26 cellular contexts compared by ENCODE assay signal in the genomic region with DNA sequence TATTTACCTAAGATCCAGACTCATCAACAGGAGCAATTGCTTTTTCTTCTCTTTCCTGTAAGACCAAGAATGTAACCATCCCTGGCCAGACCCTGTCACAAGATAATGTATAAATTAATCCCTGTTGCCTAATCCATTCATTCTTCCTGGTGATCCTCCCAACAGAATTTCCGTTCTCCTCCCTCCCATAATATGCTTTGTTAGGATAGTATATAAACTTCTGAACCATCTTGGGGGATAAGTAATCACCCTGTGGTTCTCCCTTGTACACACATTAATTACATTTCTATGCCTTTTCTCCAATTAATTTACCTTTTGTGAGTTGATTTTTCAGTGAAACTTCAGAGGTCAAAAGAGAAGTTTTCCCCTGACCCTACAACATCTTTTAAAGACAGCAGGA.
"Had no signal": no experiment of that assay in that cellular context is flagged by ENCODE, and none has a peak within 500 bp of the region (broad histone marks: within the 10 kb centered on the region; RNA-seq: fewer than 3 reads in every experiment).

No MANE protein-coding gene starts in this region.

- H3K27ac Mint-ChIP-seq: dendritic cell treated with granulocyte-macrophage colony-stimulating factor and Interleukin-4, amounts not matched to agents 40 ng/mL and 50 ng/mL, for 4 days; effector memory CD8-positive, alpha-beta T cell had no signal

- H2AFZ ChIP-seq: hepatocyte had no signal

- ATAC-seq: effector memory CD8-positive, alpha-beta T cell; esophagus mucosa; foreskin keratinocyte; gastrocnemius medialis; gastroesophageal sphincter; heart left ventricle; heart right ventricle had no signal

- H3K4me3 Mint-ChIP-seq: dendritic cell treated with granulocyte-macrophage colony-stimulating factor and Interleukin-4, amounts not matched to agents 40 ng/mL and 50 ng/mL, for 4 days; effector memory CD8-positive, alpha-beta T cell had no signal

- H3K9me3 Mint-ChIP-seq: dendritic cell treated with granulocyte-macrophage colony-stimulating factor and Interleukin-4, amounts not matched to agents 40 ng/mL and 50 ng/mL, for 4 days had no signal

- H3K4me1 ChIP-seq: colonic mucosa, esophagus muscularis mucosa, esophagus squamous epithelium, foreskin keratinocyte, gastrocnemius medialis, gastroesophageal sphincter, heart left ventricle, heart right ventricle had no signal

- H3K9me3 ChIP-seq: colonic mucosa, esophagus muscularis mucosa, esophagus squamous epithelium, gastrocnemius medialis, heart right ventricle had no signal

- H3K4me2 ChIP-seq: hepatocyte had no signal

- H3K79me2 ChIP-seq: hepatocyte had no signal

- H3K27me3 Mint-ChIP-seq: dendritic cell treated with granulocyte-macrophage colony-stimulating factor and Interleukin-4, amounts not matched to agents 40 ng/mL and 50 ng/mL, for 4 days; effector memory CD8-positive, alpha-beta T cell had no signal

- H3K27me3 ChIP-seq: colonic mucosa, esophagus muscularis mucosa, foreskin keratinocyte, gastrocnemius medialis, gastroesophageal sphincter, heart left ventricle, heart right ventricle, hepatocyte had no signal

- H3K4me3 ChIP-seq: colonic mucosa, coronary artery, dorsolateral prefrontal cortex, esophagus muscularis mucosa, esophagus squamous epithelium, gastrocnemius medialis, gastroesophageal sphincter, heart left ventricle, heart right ventricle, hepatocyte had no signal

- DNase-seq: colonic mucosa; cortex of kidney; dermis blood vessel endothelial cell; dorsolateral prefrontal cortex; effector CD4-positive, alpha-beta T cell; effector CD8-positive, alpha-beta T cell; effector memory CD4-positive, alpha-beta T cell; effector memory CD8-positive, alpha-beta T cell; erythroblast; esophagus squamous epithelium; foreskin fibroblast; foreskin keratinocyte; foreskin melanocyte; gastrocnemius medialis; glutamatergic neuron; head of caudate nucleus; heart left ventricle; heart right ventricle; hippocampal formation had no signal

- H3K27ac ChIP-seq: colonic mucosa, coronary artery, dorsolateral prefrontal cortex, epithelial cell of prostate, esophagus muscularis mucosa, esophagus squamous epithelium, foreskin keratinocyte, gastrocnemius medialis, gastroesophageal sphincter, heart left ventricle, heart right ventricle, hepatocyte had no signal

- H3K36me3 ChIP-seq: colonic mucosa, esophagus muscularis mucosa, esophagus squamous epithelium, gastrocnemius medialis, gastroesophageal sphincter, heart left ventricle, heart right ventricle had no signal
